13 cellular contexts compared by ENCODE assay signal in the genomic region with DNA sequence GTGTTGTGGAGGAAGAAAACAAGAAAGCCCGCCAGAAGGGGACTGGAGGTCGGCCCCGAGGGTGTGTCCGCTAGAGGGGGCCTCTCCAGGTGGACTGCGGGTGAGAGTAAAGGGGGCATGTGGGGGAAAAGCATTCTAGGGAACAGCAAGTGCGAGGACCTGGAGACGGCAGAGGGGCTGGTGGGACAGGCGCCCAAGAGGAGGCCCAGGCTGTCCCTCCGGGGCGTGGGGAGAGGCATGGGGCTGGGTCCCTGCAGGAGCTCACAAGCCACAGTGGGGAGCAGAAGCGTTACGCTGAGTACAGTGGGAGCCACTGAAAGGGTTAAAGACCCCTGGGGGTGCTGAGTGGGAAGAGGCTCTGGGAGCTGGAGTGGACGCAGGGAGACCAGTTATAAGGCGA. TPM values are rescaled to one million over a fixed set of nuclear protein-coding genes. Genes with fewer than 3 reads are reported as not detected.
DNase-seq lines count a peak whose midpoint lies in the region; ATAC-seq and TF ChIP-seq lines count a peak whose summit lies in the region.
"Had no signal": no experiment of that assay in that cellular context is flagged by ENCODE, and none has a peak within 500 bp of the region (broad histone marks: within the 10 kb centered on the region; RNA-seq: fewer than 3 reads in every experiment).

No MANE protein-coding gene starts in this region.

- no peak for ATAC-seq in HG03139 (IDR thresholded peaks at IDR 0.05; ENCODE audit: unreplicated experiment)
- ATAC-seq: A549, K562 had no signal

- no peaks in the 10 kb centered on the region for H3K79me2 ChIP-seq in mesendoderm (ENCODE audit: control insufficient read depth, insufficient read depth, low read length)

- H3K9me3 Mint-ChIP-seq in activated CD4-positive, alpha-beta T cell treated with anti-CD3 and anti-CD28 coated beads, Interleukin-2, amount 10 ng/mL, durations not matched to agents 24 days and 14 days, result no peaks in the 10 kb centered on the region

- peak overlapping the region; percentile 75 for H3K27ac ChIP-seq in caudate nucleus (ENCODE audit: low read depth, low read length)
- H3K27ac ChIP-seq in mesendoderm (ENCODE audit: low read depth, low read length), result no peak overlapping the region
- H3K27ac ChIP-seq in testis, result peak overlapping the region; percentile 68 to 90
- H3K27ac ChIP-seq: A549, PC-9 had no signal

- H3K36me3 ChIP-seq in mesendoderm (ENCODE audit: control insufficient read depth, insufficient read depth, low read length) (no peaks in the 10 kb centered on the region), testis (ENCODE audit: low read depth, missing control alignments) (no peaks in the 10 kb centered on the region)

- peak overlapping the region; percentile 52 for H3K4me3 Mint-ChIP-seq in activated CD4-positive, alpha-beta T cell treated with anti-CD3 and anti-CD28 coated beads, Interleukin-2, amount 10 ng/mL, durations not matched to agents 24 days and 14 days

- no peak overlapping the region for H2BK5ac ChIP-seq in mesendoderm (ENCODE audit: low read length)

- TF ChIP-seq CTCF in testis (IDR thresholded peaks at IDR 0.05), result no peak

- H2BK15ac ChIP-seq in mesendoderm (replicated peaks; ENCODE audit: low read depth), result no peak overlapping the region

- H3K4me2 ChIP-seq in mesendoderm (ENCODE audit: low read length), result no peak overlapping the region
- H3K4me2 ChIP-seq: A549 had no signal

- intact Hi-C loops in activated CD4-positive, alpha-beta T cell treated with anti-CD3 and anti-CD28 coated beads, Interleukin-2, amount 10 ng/mL, durations not matched to agents 24 days and 14 days (cut with micrococcal nuclease), result no loop called here
- intact Hi-C loops in testis (cut with DNase I; ENCODE audit: low total_unique reads), result loop anchor here (10.0 kb wide), 1 partner anchor 57 kb away; no protein-coding TSS in a partner anchor

- H3K9me3 ChIP-seq in testis, result no peaks in the 10 kb centered on the region

- no peak overlapping the region for H4K5ac ChIP-seq in mesendoderm (ENCODE audit: low read length)

- H2BK120ac ChIP-seq in mesendoderm (ENCODE audit: low read depth, low read length), result no peak overlapping the region

- H3K79me1 ChIP-seq in mesendoderm (ENCODE audit: low read length), result no peaks in the 10 kb centered on the region

- no peak overlapping the region for H3K4me3 ChIP-seq in mesendoderm (ENCODE audit: low read length)
- H3K4me3 ChIP-seq in testis, result peak overlapping the region; percentile 39 to 57
- H3K4me3 ChIP-seq: A549, K562, PC-9 had no signal

- peak overlapping the region; percentile 42 for H3K9ac ChIP-seq in mesendoderm (ENCODE audit: low read length)

- H3K4me1 ChIP-seq in mesendoderm (ENCODE audit: control insufficient read depth, low read depth, low read length) (no peaks in the 10 kb centered on the region), testis (peaks cover 37% of the 10 kb centered on the region)

- no peak for TF ChIP-seq POLR2A in testis (IDR thresholded peaks at IDR 0.05)

- H3K4me1 Mint-ChIP-seq in activated CD4-positive, alpha-beta T cell treated with anti-CD3 and anti-CD28 coated beads, Interleukin-2, amount 10 ng/mL, durations not matched to agents 24 days and 14 days, result peaks cover 15% of the 10 kb centered on the region

- H3K36me3 Mint-ChIP-seq in activated CD4-positive, alpha-beta T cell treated with anti-CD3 and anti-CD28 coated beads, Interleukin-2, amount 10 ng/mL, durations not matched to agents 24 days and 14 days (ENCODE audit: low read depth), result peaks cover 9% of the 10 kb centered on the region

- peak overlapping the region; percentile 24 for H3K23ac ChIP-seq in mesendoderm (ENCODE audit: low read length)

- peak overlapping the region; percentile 74 for H3K27ac Mint-ChIP-seq in activated CD4-positive, alpha-beta T cell treated with anti-CD3 and anti-CD28 coated beads, Interleukin-2, amount 10 ng/mL, durations not matched to agents 24 days and 14 days

- DNase-seq in activated CD4-positive, alpha-beta T cell treated with anti-CD3 and anti-CD28 coated beads, Interleukin-2, amount 10 ng/mL, durations not matched to agents 24 days and 14 days, result no peak
- no peak for DNase-seq in activated CD4-positive, alpha-beta T cell treated with anti-CD3 and anti-CD28 coated beads for 1 hour
- DNase-seq in caudate nucleus (lab: John Stamatoyannopoulos, UW), result no peak
- no peak for DNase-seq in mesendoderm
- no peak for DNase-seq in testis
- no peak for DNase-seq in DMS 273 (lab: John Stamatoyannopoulos, UW; ENCODE audit: unreplicated experiment)
- no peak for DNase-seq in NCI-H82 treated with DMSO at 0.1 percent for 48 hours (lab: John Stamatoyannopoulos, UW; ENCODE audit: unreplicated experiment)
- DNase-seq: activated CD4-positive, CD25-positive, alpha-beta regulatory T cell; NCI-H2081 treated with DMSO at 0.1 percent for 48 hours; PC-9 had no signal

- H3K56ac ChIP-seq in mesendoderm (ENCODE audit: low read length), result peak overlapping the region; percentile 49

- no peak overlapping the region for H3K18ac ChIP-seq in mesendoderm (ENCODE audit: low read length)

- H3K27me3 ChIP-seq in mesendoderm (ENCODE audit: insufficient read depth, low read length, poor library complexity), result no peaks in the 10 kb centered on the region
- no peaks in the 10 kb centered on the region for H3K27me3 ChIP-seq in testis

- H4K8ac ChIP-seq in mesendoderm (ENCODE audit: low read depth, low read length), result no peak overlapping the region

- H2AK5ac ChIP-seq in mesendoderm (ENCODE audit: low read length), result no peak overlapping the region

- no peak overlapping the region for H3K4ac ChIP-seq in mesendoderm (ENCODE audit: low read depth, low read length)

- no CpG with 5 or more reads among the region's 14 CpGs for WGBS in mesendoderm (ENCODE audit: extremely low coverage, insufficient coverage, low lambda C conversion rate)
- 65 to 69% methylated on average over 14 of the region's 14 CpGs for WGBS in testis, 2 donors

- H3K27me3 Mint-ChIP-seq in activated CD4-positive, alpha-beta T cell treated with anti-CD3 and anti-CD28 coated beads, Interleukin-2, amount 10 ng/mL, durations not matched to agents 24 days and 14 days, result peaks cover 29% of the 10 kb centered on the region

RNA-seq across cellular contexts. Expression of a gene that starts 1.6 kb away (rescaled TPM):
- total RNA-seq in activated CD4-positive, alpha-beta T cell treated with anti-CD3 and anti-CD28 coated beads, Interleukin-2, amount 10 ng/mL, durations not matched to agents 24 days and 14 days, result 7.2 and 8.4 TPM in 2 replicates
- polyA plus RNA-seq in mesendoderm (2013, experiment 1 of 2), result 5.2 TPM
- polyA plus RNA-seq in mesendoderm (2013, experiment 2 of 2), result 5.3 TPM
- 10 to 100 TPM; 55.0 to 55.3 TPM for total RNA-seq in testis
- 72.2 TPM for polyA plus RNA-seq in testis (ENCODE audit: insufficient read depth, low read depth, low replicate concordance)

RNA-seq across cellular contexts. Expression of a gene that starts 38.5 kb away (rescaled TPM):
- total RNA-seq in activated CD4-positive, alpha-beta T cell treated with anti-CD3 and anti-CD28 coated beads, Interleukin-2, amount 10 ng/mL, durations not matched to agents 24 days and 14 days, result 0.24 and 0.63 TPM in 2 replicates
- 0.08 TPM for polyA plus RNA-seq in mesendoderm (2013, experiment 1 of 2)
- 0.06 TPM for polyA plus RNA-seq in mesendoderm (2013, experiment 2 of 2)
- 1 to 10 TPM; 3.7 to 4.3 TPM for total RNA-seq in testis
- 5.5 TPM for polyA plus RNA-seq in testis (ENCODE audit: insufficient read depth, low read depth, low replicate concordance)
